ENCODE assay signal across 26 cellular contexts in genomic region chr20:44206132-44206531, GRCh38. TPM values are rescaled to one million over a fixed set of nuclear protein-coding genes. Genes with fewer than 3 reads are reported as not detected.
DNase-seq lines count a peak whose midpoint lies in the region; ATAC-seq and TF ChIP-seq lines count a peak whose summit lies in the region.
"Had no signal": no experiment of that assay in that cellular context is flagged by ENCODE, and none has a peak within 500 bp of the region (broad histone marks: within the 10 kb centered on the region; RNA-seq: fewer than 3 reads in every experiment).

No MANE protein-coding gene starts in this region.

- H3K9me3 Mint-ChIP-seq in type B pancreatic cell: no peaks in the 10 kb centered on the region
- H3K9me3 Mint-ChIP-seq: stimulated activated effector memory CD8-positive, alpha-beta T cell treated with anti-CD3 and anti-CD28 coated beads, Interleukin-12 subunit alpha, Interleukin-12 subunit beta, amount 100 ng/mL, for 72 hours had no signal

- no peaks in the 10 kb centered on the region for H3K27me3 Mint-ChIP-seq in type B pancreatic cell

- H3K27ac Mint-ChIP-seq in type B pancreatic cell: peak overlapping the region; percentile 68

- TF ChIP-seq EP300 in gastroesophageal sphincter (IDR thresholded peaks at IDR 0.05): no peak

- H3K4me3 Mint-ChIP-seq in type B pancreatic cell: peak overlapping the region; percentile 12
- H3K4me3 Mint-ChIP-seq: stimulated activated effector memory CD8-positive, alpha-beta T cell treated with anti-CD3 and anti-CD28 coated beads, Interleukin-12 subunit alpha, Interleukin-12 subunit beta, amount 100 ng/mL, for 72 hours had no signal

- no peak for ATAC-seq in heart right ventricle
- ATAC-seq in gastroesophageal sphincter: no peak
- no peak for ATAC-seq in mucosa of descending colon
- ATAC-seq: lower lobe of right lung; stimulated activated effector memory CD8-positive, alpha-beta T cell treated with anti-CD3 and anti-CD28 coated beads, Interleukin-12 subunit alpha, Interleukin-12 subunit beta, amount 100 ng/mL, for 72 hours had no signal

- TF ChIP-seq CTCF in right atrium auricular region (IDR thresholded peaks at IDR 0.05) (no peak), heart right ventricle (IDR thresholded peaks at IDR 0.05) (no peak), gastroesophageal sphincter (IDR thresholded peaks at IDR 0.05) (no peak), type B pancreatic cell (conservative IDR thresholded peaks at IDR 0.05) (no peak), mucosa of descending colon (IDR thresholded peaks at IDR 0.05) (no peak)

- DNase-seq in right atrium auricular region (ENCODE audit: low spot score) (no peak), heart right ventricle (no peak), NCI-H1930 (lab: John Stamatoyannopoulos, UW) (peak; percentile 17 to 64), type B pancreatic cell (ENCODE audit: extremely low spot score, unreplicated experiment) (no peak), HuH-7.5 (ENCODE audit: low spot score) (no peak), mucosa of descending colon (no peak), NCI-H226 (no peak)
- DNase-seq: activated CD4-positive, alpha-beta T cell treated with anti-CD3 and anti-CD28 coated beads for 4 hours; activated naive CD4-positive, alpha-beta T cell treated with Interleukin-2 at 50 U/mL for 16 hours; activated T-cell treated with anti-CD3 and anti-CD28 coated beads, Interleukin-2, amount 50 U/mL, for 48 hours; anterior cingulate cortex; Calu3; lower lobe of right lung; NCI-H1105 treated with DMSO at 0.1 percent for 48 hours; NCI-H510A; spleen; stimulated activated CD4-positive, alpha-beta T cell treated with anti-CD3 and anti-CD28 coated beads, Interleukin-2, amount 100 ng/mL, for 48 hours; T-helper 1 cell; uterus had no signal

- peaks cover 33% of the 10 kb centered on the region for H3K36me3 Mint-ChIP-seq in type B pancreatic cell

- no peaks in the 10 kb centered on the region for H3K9me3 ChIP-seq in right atrium auricular region
- H3K9me3 ChIP-seq in heart right ventricle: no peaks in the 10 kb centered on the region
- H3K9me3 ChIP-seq in gastroesophageal sphincter: no peaks in the 10 kb centered on the region
- no peaks in the 10 kb centered on the region for H3K9me3 ChIP-seq in mucosa of descending colon
- H3K9me3 ChIP-seq: lower lobe of right lung, spleen, uterus had no signal

- peaks cover 41% of the 10 kb centered on the region for H3K4me1 Mint-ChIP-seq in type B pancreatic cell (ENCODE audit: unreplicated experiment)

- H3K36me3 ChIP-seq in right atrium auricular region: peaks cover 20% of the 10 kb centered on the region
- H3K36me3 ChIP-seq in heart right ventricle: peaks cover 0 to 52% (median 25%) of the 10 kb centered on the region in 9 donors
- H3K36me3 ChIP-seq in gastroesophageal sphincter: peaks cover 0 to 36% of the 10 kb centered on the region in 2 donors
- H3K36me3 ChIP-seq in mucosa of descending colon (ENCODE audit: low read depth): peaks cover 3% of the 10 kb centered on the region
- H3K36me3 ChIP-seq: uterus had no signal

- no peak for TF ChIP-seq POLR2A in gastroesophageal sphincter (IDR thresholded peaks at IDR 0.05)

- H3K27me3 ChIP-seq in right atrium auricular region (no peaks in the 10 kb centered on the region), heart right ventricle (no peaks in the 10 kb centered on the region), gastroesophageal sphincter (no peaks in the 10 kb centered on the region)
- H3K27me3 ChIP-seq: cardiac muscle cell, spleen, uterus had no signal

- H3K4me1 ChIP-seq in right atrium auricular region (peaks cover 0 to 65% of the 10 kb centered on the region in 2 donors), heart right ventricle (peaks cover 0 to 78% (median 61%) of the 10 kb centered on the region in 9 donors), gastroesophageal sphincter (peaks cover 14 to 86% (median 16%) of the 10 kb centered on the region in 3 donors), mucosa of descending colon (ENCODE audit: low read depth) (peaks cover 33% of the 10 kb centered on the region)

- H3K27ac ChIP-seq in right atrium auricular region: peak overlapping the region; percentile 17 to 99
- peak overlapping the region in 2 of 10 donors; percentile 97 to 99 for H3K27ac ChIP-seq in heart right ventricle
- peak overlapping the region; percentile 13 to 100 (median 76) for H3K27ac ChIP-seq in gastroesophageal sphincter
- H3K27ac ChIP-seq: cardiac muscle cell, lower lobe of right lung, spleen, uterus had no signal

- H3K4me3 ChIP-seq in right atrium auricular region: no peak overlapping the region
- no peak overlapping the region for H3K4me3 ChIP-seq in heart right ventricle
- H3K4me3 ChIP-seq in gastroesophageal sphincter: no peak overlapping the region
- no peak overlapping the region for H3K4me3 ChIP-seq in mucosa of descending colon
- H3K4me3 ChIP-seq: cardiac muscle cell, lower lobe of right lung, spleen, uterus had no signal

- intact Hi-C loops in heart right ventricle (cut with DNase I): loop anchor here in 1 of 10 donors (5.0 kb wide), 1 partner anchor 749 kb away; the partner anchor contains the start of gene SRSF6
- intact Hi-C loops in mucosa of descending colon (cut with DNase I, micrococcal nuclease): no loop called here

RNA-seq across cellular contexts. Expression of gene OSER1, which starts 4.4 kb away (rescaled TPM):
- total RNA-seq in right atrium auricular region (10 to 100 TPM; 30.8 to 31.1 TPM), heart right ventricle (10 to 100 TPM; 22.6 to 37.3 (median 31.3) TPM), gastroesophageal sphincter (10 to 100 TPM; 47.6 to 97.3 (median 70.3) TPM), type B pancreatic cell (ENCODE audit: low replicate concordance) (31.1 and 38.4 TPM in 2 replicates), mucosa of descending colon (10 to 100 TPM; 32.1 to 40.1 (median 32.5) TPM)
- polyA plus RNA-seq in heart right ventricle: 10 to 100 TPM; 16.4 to 26.9 TPM

RNA-seq across cellular contexts. Expression of gene JPH2, which starts 19.1 kb away (rescaled TPM):
- total RNA-seq in right atrium auricular region (100 to 1,000 TPM; 131 to 168 TPM), heart right ventricle (100 to 1,000 TPM in 9 of 10 donors, 10 to 100 TPM in 1; 97.2 to 215 (median 152) TPM), gastroesophageal sphincter (100 to 1,000 TPM; 173 to 442 (median 242) TPM), type B pancreatic cell (ENCODE audit: low replicate concordance) (4.9 and 17.3 TPM in 2 replicates), mucosa of descending colon (10 to 100 TPM in 1 of 3 donors, 1 to 10 TPM in 2; 2.3 to 87.3 (median 8.3) TPM)
- 10 to 100 TPM; 61.9 to 94.7 TPM for polyA plus RNA-seq in heart right ventricle
- total RNA-seq: pulmonary artery endothelial cell had no signal

RNA-seq across cellular contexts. Expression of gene GDAP1L1, which starts 41.0 kb away (rescaled TPM):
- total RNA-seq in right atrium auricular region (1 to 10 TPM in 1 of 2 donors, not detected in 1; 1.2 TPM), heart right ventricle (under 1 TPM in 8 of 10 donors, not detected in 2; 0.09 to 0.71 (median 0.31) TPM), gastroesophageal sphincter (under 1 TPM in 1 of 4 donors, not detected in 3; 0.67 TPM), type B pancreatic cell (ENCODE audit: low replicate concordance) (1.3 and 1.8 TPM in 2 replicates), mucosa of descending colon (under 1 TPM in 1 of 3 donors, not detected in 2; 0.25 TPM)
- polyA plus RNA-seq in heart right ventricle: under 1 TPM; 0.35 to 0.66 TPM
- total RNA-seq: Calu3, kidney epithelial cell, lower lobe of right lung, pulmonary artery endothelial cell, RPMI7951, SK-MEL-5, spleen had no signal
- polyA plus RNA-seq: spleen had no signal

Comparison
In these comparisons a context has a peak if more than half of its experiments do, and no peak if none do; other contexts are left out.
1. DNase-seq: peak in NCI-H1930 (2 of 2); none in right atrium auricular region (single experiment), heart right ventricle (0 of 2), type B pancreatic cell (single experiment), HuH-7.5 (single experiment), mucosa of descending colon (0 of 3) and NCI-H226 (single experiment).